In genomic region chr20:17197041-17197440, GRCh38 we compare ENCODE assay signal across 28 cellular contexts. TPM values are rescaled to one million over a fixed set of nuclear protein-coding genes. Genes with fewer than 3 reads are reported as not detected.
"Had no signal": no experiment of that assay in that cellular context is flagged by ENCODE, and none has a peak within 500 bp of the region (broad histone marks: within the 10 kb centered on the region; RNA-seq: fewer than 3 reads in every experiment).

No MANE protein-coding gene starts in this region.

- H3K4me3 ChIP-seq: stomach, suprapubic skin, testis, thoracic aorta, thyroid gland, tibial artery, tibial nerve, transverse colon, upper lobe of left lung, upper lobe of right lung, uterus, vagina had no signal

- DNase-seq: stimulated activated CD4-positive, alpha-beta T cell treated with anti-CD3 and anti-CD28 coated beads, Interleukin-2, amount 100 ng/mL, for 48 hours; stimulated activated CD4-positive, alpha-beta T cell treated with anti-CD3 and anti-CD28 coated beads, Interleukin-4, amount 100 ng/mL, for 1 hour; stimulated activated CD4-positive, alpha-beta T cell treated with anti-CD3 and anti-CD28 coated beads, Interleukin-4, amount 100 ng/mL, for 24 hours; stimulated activated CD4-positive, alpha-beta T cell treated with anti-CD3 and anti-CD28 coated beads, Interleukin-4, amount 100 ng/mL, for 4 hours; stimulated activated CD8-positive, alpha-beta memory T cell treated with anti-CD3 and anti-CD28 coated beads, Interleukin-4, amount 100 ng/mL, for 48 hours; stimulated activated naive B cell treated with anti-CD40 and anti-IgM and Interleukin-4, amounts not matched to agents 10 μg/mL and 1 μg/mL and 100 μg/mL, for 72 hours; stimulated activated naive CD4-positive, alpha-beta T cell; stimulated activated naive CD4-positive, alpha-beta T cell treated with Interleukin-2 at 50 U/mL for 16 hours; stimulated activated naive CD8-positive, alpha-beta T cell treated with anti-CD3 and anti-CD28 coated beads, Interleukin-15, amount 100 ng/mL, for 72 hours; stimulated activated naive CD8-positive, alpha-beta T cell treated with anti-CD3 and anti-CD28 coated beads, Interleukin-15, Interleukin-2, amounts not matched to agents 100 U/mL and 50 U/mL, for 24 hours; stomach; substantia nigra; testis; tibial artery; transverse colon; trophoblast cell; upper lobe of left lung; upper lobe of right lung; uterus had no signal

- H3K36me3 ChIP-seq: stomach, suprapubic skin, thoracic aorta, thyroid gland, tibial artery, tibial nerve, transverse colon, upper lobe of left lung, upper lobe of right lung, uterus, vagina had no signal

- H3K27me3 ChIP-seq: suprapubic skin, testis, thyroid gland, tibial artery, tibial nerve, upper lobe of left lung, uterus, vagina had no signal

- H3K4me1 ChIP-seq: stomach, suprapubic skin, tibial artery, tibial nerve, transverse colon, upper lobe of left lung, upper lobe of right lung, uterus, vagina had no signal

- H3K9me3 ChIP-seq: stomach, suprapubic skin, testis, thoracic aorta, thyroid gland, tibial artery, tibial nerve, transverse colon, upper lobe of left lung, upper lobe of right lung, uterus, vagina had no signal

- FAIRE-seq: urothelium cell line had no signal

- ATAC-seq: stimulated activated effector memory CD8-positive, alpha-beta T cell treated with anti-CD3 and anti-CD28 coated beads, Interleukin-12 subunit alpha, Interleukin-12 subunit beta, amount 100 ng/mL, for 72 hours; stimulated activated memory B cell treated with anti-CD40 and anti-IgM and Interleukin-4, amounts not matched to agents 10 μg/mL and 1 μg/mL and 100 μg/mL, for 72 hours; stimulated activated naive B cell treated with anti-CD40 and anti-IgM and Interleukin-4, amounts not matched to agents 10 μg/mL and 1 μg/mL and 100 μg/mL, for 72 hours; stimulated activated naive CD8-positive, alpha-beta T cell treated with anti-CD3 and anti-CD28 coated beads, Interleukin-15, amount 100 ng/mL, for 72 hours; stimulated activated naive CD8-positive, alpha-beta T cell treated with anti-CD3 and anti-CD28 coated beads, Interleukin-15, Interleukin-2, amounts not matched to agents 100 U/mL and 50 U/mL, for 24 hours; upper lobe of right lung had no signal

- H3K27ac ChIP-seq: stomach, suprapubic skin, testis, thoracic aorta, thyroid gland, tibial artery, tibial nerve, transverse colon, upper lobe of left lung, upper lobe of right lung, uterus, vagina had no signal

RNA-seq across cellular contexts. Expression of gene PCSK2, which starts 29.8 kb away (rescaled TPM):
- total RNA-seq: ureter had no signal
